ENCODE assay signal across 16 cellular contexts in the genomic region with DNA sequence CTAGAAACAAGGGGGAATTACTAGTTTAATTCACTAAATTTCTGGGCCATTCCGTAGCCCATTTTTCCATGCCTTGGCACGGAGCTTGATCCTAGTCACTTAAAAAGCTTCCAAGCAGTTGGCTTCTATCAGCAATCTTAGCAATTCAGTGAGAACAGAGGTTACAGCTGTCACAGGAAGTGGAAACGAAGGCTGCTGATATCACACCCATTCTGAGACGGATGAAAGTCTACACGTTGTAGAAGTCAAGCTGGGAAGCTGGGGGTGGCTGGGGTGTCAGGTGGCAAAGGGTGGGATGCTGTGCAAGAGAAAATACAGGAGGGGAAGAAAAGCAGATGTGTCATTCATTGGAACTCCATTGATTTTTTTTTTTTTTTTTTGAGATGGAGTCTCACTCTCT. TPM values are rescaled to one million over a fixed set of nuclear protein-coding genes. Genes with fewer than 3 reads are reported as not detected.
A peak's percentile ranks its signal among the peaks of the same experiment; 100 is the strongest.
DNase-seq lines count a peak whose midpoint lies in the region; ATAC-seq, FAIRE-seq and TF ChIP-seq lines count a peak whose summit lies in the region.
"Had no signal": no experiment of that assay in that cellular context is flagged by ENCODE, and none has a peak within 500 bp of the region (broad histone marks: within the 10 kb centered on the region; RNA-seq: fewer than 3 reads in every experiment).

No MANE protein-coding gene starts in this region.

- H3K4me3 ChIP-seq in astrocyte (ENCODE audit: insufficient read depth, low read depth, low read length), result no peak overlapping the region
- no peak overlapping the region for H3K4me3 ChIP-seq in naive thymus-derived CD4-positive, alpha-beta T cell (ENCODE audit: low read length)
- H3K4me3 ChIP-seq: gastroesophageal sphincter, skin epidermis had no signal

- no peak overlapping the region for H3K4me2 ChIP-seq in astrocyte (ENCODE audit: low read length)

- no peaks in the 10 kb centered on the region for H3K79me2 ChIP-seq in astrocyte (ENCODE audit: insufficient read depth, low read length)

- POLR2A ChIA-PET in activated CD4-positive, alpha-beta T cell treated with anti-CD3 and anti-CD28 coated beads for 36 hours (lab: Charles Lee), result no interaction called here
- POLR2A ChIA-PET in naive thymus-derived CD4-positive, alpha-beta T cell (lab: Charles Lee), result interaction anchor here (0.6 to 2.8 kb wide), 10 partner anchors 10 to 418 kb away, joined by 3 to 14 read pairs (median 3); a partner anchor contains a TSS

- TF ChIP-seq CTCF in astrocyte (IDR thresholded peaks at IDR 0.05; ENCODE audit: insufficient read depth, low read depth, low read length), result no peak

- no peaks in the 10 kb centered on the region for H3K9me3 ChIP-seq in astrocyte (ENCODE audit: insufficient read depth, low read depth, low read length)
- no peaks in the 10 kb centered on the region for H3K9me3 ChIP-seq in naive thymus-derived CD4-positive, alpha-beta T cell (ENCODE audit: control insufficient read depth in 2 of 3, low read length in 3 of 3)
- H3K9me3 ChIP-seq: gastroesophageal sphincter had no signal

- ATAC-seq in activated CD4-positive, alpha-beta T cell treated with anti-CD3 and anti-CD28 coated beads for 36 hours, result peak; percentile 41
- ATAC-seq in naive thymus-derived CD4-positive, alpha-beta T cell, result peak; percentile 60
- ATAC-seq in GM18867 (IDR thresholded peaks at IDR 0.05; ENCODE audit: unreplicated experiment), result no peak
- no peak for ATAC-seq in stimulated activated naive B cell treated with anti-CD40 and anti-IgM and Interleukin-4, amounts not matched to agents 10 μg/mL and 1 μg/mL and 100 μg/mL, for 72 hours (replicated peaks)
- ATAC-seq: gastroesophageal sphincter, Panc1 had no signal

- no peaks in the 10 kb centered on the region for H4K20me1 ChIP-seq in astrocyte (ENCODE audit: insufficient read depth, low read length)

- no peaks in the 10 kb centered on the region for H3K9me3 Mint-ChIP-seq in activated CD4-positive, alpha-beta T cell treated with anti-CD3 and anti-CD28 coated beads for 36 hours (ENCODE audit: low read depth)
- H3K9me3 Mint-ChIP-seq in astrocyte (ENCODE audit: unreplicated experiment), result no peaks in the 10 kb centered on the region
- H3K9me3 Mint-ChIP-seq in naive thymus-derived CD4-positive, alpha-beta T cell, result no peaks in the 10 kb centered on the region
- H3K9me3 Mint-ChIP-seq in stimulated activated naive B cell treated with anti-CD40 and anti-IgM and Interleukin-4, amounts not matched to agents 10 μg/mL and 1 μg/mL and 100 μg/mL, for 72 hours, result no peaks in the 10 kb centered on the region

- DNase-seq in activated CD4-positive, alpha-beta T cell treated with anti-CD3 and anti-CD28 coated beads for 36 hours, result peak; percentile 41
- DNase-seq in activated CD4-positive, alpha-beta T cell treated with anti-CD3 and anti-CD28 coated beads, Interleukin-2, amount 50 U/mL, for 1 hour, result no peak
- DNase-seq in NCI-H146 treated with DMSO at 0.1 percent for 48 hours (lab: John Stamatoyannopoulos, UW; ENCODE audit: unreplicated experiment), result peak; percentile 12
- DNase-seq in astrocyte (ENCODE audit: low read depth), result no peak
- peak in 7 of 9 donors; percentile 7 to 46 (median 31) for DNase-seq in naive thymus-derived CD4-positive, alpha-beta T cell
- no peak for DNase-seq in SHP77 treated with DMSO at 0.1 percent for 48 hours (lab: John Stamatoyannopoulos, UW)
- no peak for DNase-seq in stimulated activated naive B cell treated with anti-CD40 and anti-IgM and Interleukin-4, amounts not matched to agents 10 μg/mL and 1 μg/mL and 100 μg/mL, for 72 hours
- DNase-seq: 8988T, amniotic stem cell, NCI-H1048, NCI-H510A had no signal

- H3K27me3 ChIP-seq in astrocyte (ENCODE audit: insufficient read depth, low read length), result no peaks in the 10 kb centered on the region
- H3K27me3 ChIP-seq in naive thymus-derived CD4-positive, alpha-beta T cell (ENCODE audit: control insufficient read depth in 2 of 2, insufficient read depth in 2 of 2, low read length in 2 of 2), result no peaks in the 10 kb centered on the region
- H3K27me3 ChIP-seq: gastroesophageal sphincter had no signal

- peaks cover 4% of the 10 kb centered on the region for H3K27me3 Mint-ChIP-seq in activated CD4-positive, alpha-beta T cell treated with anti-CD3 and anti-CD28 coated beads for 36 hours
- peaks cover 10% of the 10 kb centered on the region for H3K27me3 Mint-ChIP-seq in astrocyte (ENCODE audit: low read depth, unreplicated experiment)
- peaks cover 0 to 23% (median 0%) of the 10 kb centered on the region in 5 donors for H3K27me3 Mint-ChIP-seq in naive thymus-derived CD4-positive, alpha-beta T cell
- H3K27me3 Mint-ChIP-seq in stimulated activated naive B cell treated with anti-CD40 and anti-IgM and Interleukin-4, amounts not matched to agents 10 μg/mL and 1 μg/mL and 100 μg/mL, for 72 hours, result peaks cover 18 to 19% of the 10 kb centered on the region in 2 donors

- CTCF ChIA-PET in activated CD4-positive, alpha-beta T cell treated with anti-CD3 and anti-CD28 coated beads for 36 hours (lab: Charles Lee), result interaction anchor here (0.6 to 1.9 kb wide), 4 partner anchors 22 to 328 kb away, joined by 3 to 7 read pairs (median 4); a partner anchor contains a TSS
- CTCF ChIA-PET in naive thymus-derived CD4-positive, alpha-beta T cell (lab: Charles Lee), result interaction anchor here (0.7 to 1.8 kb wide), 4 partner anchors 13 to 120 kb away, joined by 3 to 8 read pairs (median 5); a partner anchor contains a TSS

- peaks cover 10% of the 10 kb centered on the region for H3K4me1 ChIP-seq in astrocyte (ENCODE audit: insufficient read depth, low read length)
- H3K4me1 ChIP-seq in naive thymus-derived CD4-positive, alpha-beta T cell (ENCODE audit: control insufficient read depth in 2 of 2, insufficient read depth in 2 of 2, low read length in 2 of 2), result peaks cover 19 to 20% of the 10 kb centered on the region in 2 donors

- H3K27ac ChIP-seq in astrocyte (ENCODE audit: low read depth, low read length), result no peak overlapping the region
- H3K27ac ChIP-seq in naive thymus-derived CD4-positive, alpha-beta T cell (ENCODE audit: low read depth, low read length), result no peak overlapping the region
- H3K27ac ChIP-seq: gastroesophageal sphincter, skin epidermis had no signal

- no peaks in the 10 kb centered on the region for H3K36me3 Mint-ChIP-seq in activated CD4-positive, alpha-beta T cell treated with anti-CD3 and anti-CD28 coated beads for 36 hours (ENCODE audit: low read depth)
- H3K36me3 Mint-ChIP-seq in astrocyte (ENCODE audit: low read depth, unreplicated experiment), result no peaks in the 10 kb centered on the region
- peaks cover 0 to 3% (median 0%) of the 10 kb centered on the region in 5 donors for H3K36me3 Mint-ChIP-seq in naive thymus-derived CD4-positive, alpha-beta T cell
- H3K36me3 Mint-ChIP-seq in stimulated activated naive B cell treated with anti-CD40 and anti-IgM and Interleukin-4, amounts not matched to agents 10 μg/mL and 1 μg/mL and 100 μg/mL, for 72 hours, result no peaks in the 10 kb centered on the region

- peak overlapping the region; percentile 34 for H3K27ac Mint-ChIP-seq in activated CD4-positive, alpha-beta T cell treated with anti-CD3 and anti-CD28 coated beads for 36 hours
- peak overlapping the region; percentile 72 for H3K27ac Mint-ChIP-seq in astrocyte (ENCODE audit: unreplicated experiment)
- H3K27ac Mint-ChIP-seq in naive thymus-derived CD4-positive, alpha-beta T cell, result peak overlapping the region in 8 of 9 donors; percentile 28 to 87 (median 69)
- H3K27ac Mint-ChIP-seq in stimulated activated naive B cell treated with anti-CD40 and anti-IgM and Interleukin-4, amounts not matched to agents 10 μg/mL and 1 μg/mL and 100 μg/mL, for 72 hours, result no peak overlapping the region

- no peak overlapping the region for H3K4me3 Mint-ChIP-seq in activated CD4-positive, alpha-beta T cell treated with anti-CD3 and anti-CD28 coated beads for 36 hours
- H3K4me3 Mint-ChIP-seq in astrocyte (ENCODE audit: unreplicated experiment), result no peak overlapping the region
- H3K4me3 Mint-ChIP-seq in naive thymus-derived CD4-positive, alpha-beta T cell, result peak overlapping the region; percentile 44 to 78 (median 62)
- H3K4me3 Mint-ChIP-seq in stimulated activated naive B cell treated with anti-CD40 and anti-IgM and Interleukin-4, amounts not matched to agents 10 μg/mL and 1 μg/mL and 100 μg/mL, for 72 hours, result no peak overlapping the region

- intact Hi-C loops in activated CD4-positive, alpha-beta T cell treated with anti-CD3 and anti-CD28 coated beads for 36 hours (cut with DNase I, micrococcal nuclease), result no loop called here
- intact Hi-C loops in naive thymus-derived CD4-positive, alpha-beta T cell (cut with micrococcal nuclease), result no loop called here

- no peak overlapping the region for H3K9ac ChIP-seq in astrocyte (ENCODE audit: low read length)

- H2AFZ ChIP-seq in astrocyte (ENCODE audit: low read depth, low read length), result no peak overlapping the region

- H3K4me1 Mint-ChIP-seq in activated CD4-positive, alpha-beta T cell treated with anti-CD3 and anti-CD28 coated beads for 36 hours, result peaks cover 21% of the 10 kb centered on the region
- peaks cover 19% of the 10 kb centered on the region for H3K4me1 Mint-ChIP-seq in astrocyte (ENCODE audit: low read depth, unreplicated experiment)
- H3K4me1 Mint-ChIP-seq in naive thymus-derived CD4-positive, alpha-beta T cell, result peaks cover 23 to 41% (median 31%) of the 10 kb centered on the region in 7 donors
- H3K4me1 Mint-ChIP-seq in stimulated activated naive B cell treated with anti-CD40 and anti-IgM and Interleukin-4, amounts not matched to agents 10 μg/mL and 1 μg/mL and 100 μg/mL, for 72 hours, result peaks cover 16 to 24% of the 10 kb centered on the region in 2 donors

- no peaks in the 10 kb centered on the region for H3K36me3 ChIP-seq in astrocyte (ENCODE audit: insufficient read depth, low read length)
- no peaks in the 10 kb centered on the region for H3K36me3 ChIP-seq in naive thymus-derived CD4-positive, alpha-beta T cell (ENCODE audit: control insufficient read depth in 2 of 3, insufficient read depth in 3 of 3, low read length in 3 of 3)
- H3K36me3 ChIP-seq: gastroesophageal sphincter had no signal

- no peak for FAIRE-seq in astrocyte (lab: Jason Lieb, UNC)
- FAIRE-seq: keratinocyte had no signal

RNA-seq across cellular contexts. Expression of a gene that starts 11.8 kb away (rescaled TPM):
- total RNA-seq in activated CD4-positive, alpha-beta T cell treated with anti-CD3 and anti-CD28 coated beads for 36 hours, result 100 to 1,000 TPM; 557 to 771 TPM
- 130 and 173 TPM in 2 replicates for total RNA-seq in astrocyte
- total RNA-seq in naive thymus-derived CD4-positive, alpha-beta T cell, result 100 to 1,000 TPM in 1 of 5 experiments, 10 to 100 TPM in 4; 29.3 to 347 (median 75.3) TPM
- polyA plus RNA-seq in naive thymus-derived CD4-positive, alpha-beta T cell, result 100 to 1,000 TPM; 247 to 289 TPM

RNA-seq across cellular contexts. Expression of a gene that starts 42.5 kb away (rescaled TPM):
- total RNA-seq in activated CD4-positive, alpha-beta T cell treated with anti-CD3 and anti-CD28 coated beads for 36 hours, result 1 to 10 TPM; 3.9 to 4.4 TPM
- 14.5 and 15.1 TPM in 2 replicates for total RNA-seq in astrocyte
- total RNA-seq in naive thymus-derived CD4-positive, alpha-beta T cell, result 1 to 10 TPM; 3.4 to 6.0 (median 4.0) TPM
- under 1 TPM; 0.21 to 0.51 TPM for polyA plus RNA-seq in naive thymus-derived CD4-positive, alpha-beta T cell

RNA-seq across cellular contexts. Expression of a gene that starts 58.7 kb away (rescaled TPM):
- total RNA-seq in activated CD4-positive, alpha-beta T cell treated with anti-CD3 and anti-CD28 coated beads for 36 hours, result 10 to 100 TPM in 1 of 2 experiments, 1 to 10 TPM in 1; 9.6 to 12.9 TPM
- 1.3 and 2.1 TPM in 2 replicates for total RNA-seq in astrocyte
- 1 to 10 TPM in 1 of 5 experiments, under 1 TPM in 1, not detected in 3; 0.83 to 4.3 TPM for total RNA-seq in naive thymus-derived CD4-positive, alpha-beta T cell
- polyA plus RNA-seq in naive thymus-derived CD4-positive, alpha-beta T cell, result not detected

Comparison
In these comparisons a context has a peak if more than half of its experiments do, and no peak if none do; other contexts are left out.
1. DNase-seq: peak in activated CD4-positive, alpha-beta T cell treated with anti-CD3 and anti-CD28 coated beads for 36 hours (single experiment), NCI-H146 treated with DMSO at 0.1 percent for 48 hours (single experiment) and naive thymus-derived CD4-positive, alpha-beta T cell (7 of 9); none in activated CD4-positive, alpha-beta T cell treated with anti-CD3 and anti-CD28 coated beads, Interleukin-2, amount 50 U/mL, for 1 hour (single experiment), astrocyte (single experiment), SHP77 treated with DMSO at 0.1 percent for 48 hours (single experiment) and stimulated activated naive B cell treated with anti-CD40 and anti-IgM and Interleukin-4, amounts not matched to agents 10 μg/mL and 1 μg/mL and 100 μg/mL, for 72 hours (single experiment).
2. ATAC-seq: peak in activated CD4-positive, alpha-beta T cell treated with anti-CD3 and anti-CD28 coated beads for 36 hours (single experiment) and naive thymus-derived CD4-positive, alpha-beta T cell (single experiment); none in GM18867 (single experiment) and stimulated activated naive B cell treated with anti-CD40 and anti-IgM and Interleukin-4, amounts not matched to agents 10 μg/mL and 1 μg/mL and 100 μg/mL, for 72 hours (0 of 2).
3. H3K4me3 Mint-ChIP-seq: peak in naive thymus-derived CD4-positive, alpha-beta T cell (10 of 10); none in activated CD4-positive, alpha-beta T cell treated with anti-CD3 and anti-CD28 coated beads for 36 hours (single experiment), astrocyte (single experiment) and stimulated activated naive B cell treated with anti-CD40 and anti-IgM and Interleukin-4, amounts not matched to agents 10 μg/mL and 1 μg/mL and 100 μg/mL, for 72 hours (0 of 2).